In genomic region chr3:4914464-4914863, GRCh38 we compare ENCODE assay signal across 29 cellular contexts.
"Had no signal": no experiment of that assay in that cellular context is flagged by ENCODE, and none has a peak within 500 bp of the region (broad histone marks: within the 10 kb centered on the region; RNA-seq: fewer than 3 reads in every experiment).

No MANE protein-coding gene starts in this region.

- H3K27ac Mint-ChIP-seq: stimulated activated effector memory CD8-positive, alpha-beta T cell treated with anti-CD3 and anti-CD28 coated beads, Interleukin-12 subunit alpha, Interleukin-12 subunit beta, amount 100 ng/mL, for 72 hours; stimulated activated memory B cell treated with anti-CD40 and anti-IgM and Interleukin-4, amounts not matched to agents 10 μg/mL and 1 μg/mL and 100 μg/mL, for 72 hours; stimulated activated naive B cell treated with anti-CD40 and anti-IgM and Interleukin-4, amounts not matched to agents 10 μg/mL and 1 μg/mL and 100 μg/mL, for 72 hours; stimulated activated naive CD8-positive, alpha-beta T cell treated with anti-CD3 and anti-CD28 coated beads, Interleukin-15, amount 100 ng/mL, for 72 hours; stimulated activated naive CD8-positive, alpha-beta T cell treated with anti-CD3 and anti-CD28 coated beads, Interleukin-15, Interleukin-2, amounts not matched to agents 100 ng/mL and 50 ng/mL, for 24 hours; type B pancreatic cell had no signal

- H3K36me3 Mint-ChIP-seq: stimulated activated effector memory CD8-positive, alpha-beta T cell treated with anti-CD3 and anti-CD28 coated beads, Interleukin-12 subunit alpha, Interleukin-12 subunit beta, amount 100 ng/mL, for 72 hours; type B pancreatic cell had no signal

- DNase-seq: stimulated activated CD4-positive, alpha-beta T cell treated with anti-CD3 and anti-CD28 coated beads, Interleukin-2, amount 100 ng/mL, for 48 hours; stimulated activated CD4-positive, alpha-beta T cell treated with anti-CD3 and anti-CD28 coated beads, Interleukin-4, amount 100 ng/mL, for 1 hour; stimulated activated CD4-positive, alpha-beta T cell treated with anti-CD3 and anti-CD28 coated beads, Interleukin-4, amount 100 ng/mL, for 24 hours; stimulated activated CD4-positive, alpha-beta T cell treated with anti-CD3 and anti-CD28 coated beads, Interleukin-4, amount 100 ng/mL, for 4 hours; stimulated activated CD8-positive, alpha-beta memory T cell treated with anti-CD3 and anti-CD28 coated beads, Interleukin-4, amount 100 ng/mL, for 48 hours; stimulated activated naive B cell treated with anti-CD40 and anti-IgM and Interleukin-4, amounts not matched to agents 10 μg/mL and 1 μg/mL and 100 μg/mL, for 72 hours; stimulated activated naive CD4-positive, alpha-beta T cell; stimulated activated naive CD4-positive, alpha-beta T cell treated with Interleukin-2 at 50 U/mL for 16 hours; stimulated activated naive CD8-positive, alpha-beta T cell treated with anti-CD3 and anti-CD28 coated beads, Interleukin-15, amount 100 ng/mL, for 72 hours; stimulated activated naive CD8-positive, alpha-beta T cell treated with anti-CD3 and anti-CD28 coated beads, Interleukin-15, Interleukin-2, amounts not matched to agents 100 U/mL and 50 U/mL, for 24 hours; stomach; substantia nigra; testis; thyroid gland; tibial artery; transverse colon; trophoblast cell; upper lobe of left lung; upper lobe of right lung; uterus had no signal

- H3K9me3 ChIP-seq: stomach, suprapubic skin, testis, thoracic aorta, thyroid gland, tibial artery, upper lobe of left lung, upper lobe of right lung, uterus, vagina had no signal

- H3K9me3 Mint-ChIP-seq: stimulated activated effector memory CD8-positive, alpha-beta T cell treated with anti-CD3 and anti-CD28 coated beads, Interleukin-12 subunit alpha, Interleukin-12 subunit beta, amount 100 ng/mL, for 72 hours; type B pancreatic cell had no signal

- H3K4me3 Mint-ChIP-seq: stimulated activated effector memory CD8-positive, alpha-beta T cell treated with anti-CD3 and anti-CD28 coated beads, Interleukin-12 subunit alpha, Interleukin-12 subunit beta, amount 100 ng/mL, for 72 hours; stimulated activated memory B cell treated with anti-CD40 and anti-IgM and Interleukin-4, amounts not matched to agents 10 μg/mL and 1 μg/mL and 100 μg/mL, for 72 hours; stimulated activated naive B cell treated with anti-CD40 and anti-IgM and Interleukin-4, amounts not matched to agents 10 μg/mL and 1 μg/mL and 100 μg/mL, for 72 hours; stimulated activated naive CD8-positive, alpha-beta T cell treated with anti-CD3 and anti-CD28 coated beads, Interleukin-15, amount 100 ng/mL, for 72 hours; stimulated activated naive CD8-positive, alpha-beta T cell treated with anti-CD3 and anti-CD28 coated beads, Interleukin-15, Interleukin-2, amounts not matched to agents 100 ng/mL and 50 ng/mL, for 24 hours; type B pancreatic cell had no signal

- H3K27me3 ChIP-seq: stomach, suprapubic skin, testis, thyroid gland, tibial artery, tibial nerve, transverse colon, upper lobe of left lung, upper lobe of right lung, uterus, vagina had no signal

- FAIRE-seq: urothelium cell line had no signal

- H3K4me1 ChIP-seq: stomach, suprapubic skin, testis, thyroid gland, tibial artery, tibial nerve, transverse colon, upper lobe of left lung, upper lobe of right lung, uterus, vagina had no signal

- H3K4me3 ChIP-seq: stomach, suprapubic skin, testis, thoracic aorta, thyroid gland, tibial artery, tibial nerve, transverse colon, upper lobe of left lung, upper lobe of right lung, uterus, vagina had no signal

- ATAC-seq: stimulated activated effector memory CD8-positive, alpha-beta T cell treated with anti-CD3 and anti-CD28 coated beads, Interleukin-12 subunit alpha, Interleukin-12 subunit beta, amount 100 ng/mL, for 72 hours; stimulated activated memory B cell treated with anti-CD40 and anti-IgM and Interleukin-4, amounts not matched to agents 10 μg/mL and 1 μg/mL and 100 μg/mL, for 72 hours; stimulated activated naive B cell treated with anti-CD40 and anti-IgM and Interleukin-4, amounts not matched to agents 10 μg/mL and 1 μg/mL and 100 μg/mL, for 72 hours; stimulated activated naive CD8-positive, alpha-beta T cell treated with anti-CD3 and anti-CD28 coated beads, Interleukin-15, amount 100 ng/mL, for 72 hours; stimulated activated naive CD8-positive, alpha-beta T cell treated with anti-CD3 and anti-CD28 coated beads, Interleukin-15, Interleukin-2, amounts not matched to agents 100 U/mL and 50 U/mL, for 24 hours; upper lobe of right lung had no signal

- H3K4me1 Mint-ChIP-seq: stimulated activated memory B cell treated with anti-CD40 and anti-IgM and Interleukin-4, amounts not matched to agents 10 μg/mL and 1 μg/mL and 100 μg/mL, for 72 hours; stimulated activated naive B cell treated with anti-CD40 and anti-IgM and Interleukin-4, amounts not matched to agents 10 μg/mL and 1 μg/mL and 100 μg/mL, for 72 hours had no signal

- H3K27me3 Mint-ChIP-seq: stimulated activated memory B cell treated with anti-CD40 and anti-IgM and Interleukin-4, amounts not matched to agents 10 μg/mL and 1 μg/mL and 100 μg/mL, for 72 hours; stimulated activated naive B cell treated with anti-CD40 and anti-IgM and Interleukin-4, amounts not matched to agents 10 μg/mL and 1 μg/mL and 100 μg/mL, for 72 hours; stimulated activated naive CD8-positive, alpha-beta T cell treated with anti-CD3 and anti-CD28 coated beads, Interleukin-15, amount 100 ng/mL, for 72 hours; stimulated activated naive CD8-positive, alpha-beta T cell treated with anti-CD3 and anti-CD28 coated beads, Interleukin-15, Interleukin-2, amounts not matched to agents 100 ng/mL and 50 ng/mL, for 24 hours; type B pancreatic cell had no signal

- H3K36me3 ChIP-seq: stomach, suprapubic skin, thoracic aorta, thyroid gland, tibial artery, tibial nerve, transverse colon, upper lobe of left lung, upper lobe of right lung, uterus, vagina had no signal

- H3K27ac ChIP-seq: stomach, suprapubic skin, testis, thoracic aorta, thyroid gland, tibial artery, tibial nerve, transverse colon, upper lobe of left lung, upper lobe of right lung, uterus, vagina had no signal
